In genomic region chr22:38699784-38700183, GRCh38 we compare ENCODE assay signal across 6 cellular contexts. TPM values are rescaled to one million over a fixed set of nuclear protein-coding genes. Genes with fewer than 3 reads are reported as not detected.
DNase-seq lines count a peak whose midpoint lies in the region; ATAC-seq and TF ChIP-seq lines count a peak whose summit lies in the region.

No MANE protein-coding gene starts in this region.

- peaks cover 32 to 55% of the 10 kb centered on the region in 2 donors for H3K4me1 Mint-ChIP-seq in stimulated activated naive B cell treated with anti-CD40 and anti-IgM and Interleukin-4, amounts not matched to agents 10 μg/mL and 1 μg/mL and 100 μg/mL, for 72 hours

- H3K9ac ChIP-seq in fibroblast of lung (ENCODE audit: insufficient read depth, low read length), result peak overlapping the region; percentile 90

- H3K27me3 Mint-ChIP-seq in stimulated activated naive B cell treated with anti-CD40 and anti-IgM and Interleukin-4, amounts not matched to agents 10 μg/mL and 1 μg/mL and 100 μg/mL, for 72 hours, result no peaks in the 10 kb centered on the region

- no peak for ATAC-seq in heart right ventricle
- no peak for ATAC-seq in Right ventricle myocardium inferior
- no peak for ATAC-seq in stimulated activated naive B cell treated with anti-CD40 and anti-IgM and Interleukin-4, amounts not matched to agents 10 μg/mL and 1 μg/mL and 100 μg/mL, for 72 hours (replicated peaks)
- no peak for ATAC-seq in GM19452 (IDR thresholded peaks at IDR 0.05; ENCODE audit: unreplicated experiment)

- WGBS in heart right ventricle, 2 donors, result 13% methylated on average over 6 of the region's 6 CpGs

- H3K4me3 ChIP-seq in heart right ventricle (peak overlapping the region; percentile 53 to 96 (median 78)), fibroblast of lung (replicated peaks in 1 of 4; ENCODE audit: control extremely low read depth in 1 of 4, insufficient read depth in 1 of 4, low read depth in 3 of 4, low read length in 4 of 4) (peak overlapping the region; percentile 43 to 92 (median 73))

- H3K9me3 Mint-ChIP-seq in stimulated activated naive B cell treated with anti-CD40 and anti-IgM and Interleukin-4, amounts not matched to agents 10 μg/mL and 1 μg/mL and 100 μg/mL, for 72 hours, result no peaks in the 10 kb centered on the region

- peaks cover 14 to 28% of the 10 kb centered on the region in 2 donors for H3K36me3 Mint-ChIP-seq in stimulated activated naive B cell treated with anti-CD40 and anti-IgM and Interleukin-4, amounts not matched to agents 10 μg/mL and 1 μg/mL and 100 μg/mL, for 72 hours

- TF ChIP-seq CTCF in heart right ventricle (IDR thresholded peaks at IDR 0.05), result no peak
- TF ChIP-seq CTCF in fibroblast of lung (conservative IDR thresholded peaks at IDR 0.05 in 1 of 2, IDR thresholded peaks at IDR 0.05 in 1 of 2; ENCODE audit: low read depth in 1 of 2, low read length in 2 of 2), result no peak

- H3K4me3 Mint-ChIP-seq in stimulated activated naive B cell treated with anti-CD40 and anti-IgM and Interleukin-4, amounts not matched to agents 10 μg/mL and 1 μg/mL and 100 μg/mL, for 72 hours, result peak overlapping the region; percentile 93 to 96

- intact Hi-C loops in heart right ventricle (cut with DNase I), result loop anchor here in 1 of 10 donors (10.0 kb wide), 2 partner anchors 55 to 195 kb away; partner anchors contain the start of genes DDX17 and SUN2
- intact Hi-C loops in Right ventricle myocardium inferior (cut with DNase I), result no loop called here

- H4K20me1 ChIP-seq in fibroblast of lung (ENCODE audit: control insufficient read depth, extremely low read depth, insufficient read depth, low read length), result no peaks in the 10 kb centered on the region

- no peak for DNase-seq in heart right ventricle
- DNase-seq in Right ventricle myocardium inferior (ENCODE audit: missing footprints), result no peak
- peak; percentile 36 to 51 for DNase-seq in fibroblast of lung (ENCODE audit: low read depth in 2 of 2)
- no peak for DNase-seq in stimulated activated naive B cell treated with anti-CD40 and anti-IgM and Interleukin-4, amounts not matched to agents 10 μg/mL and 1 μg/mL and 100 μg/mL, for 72 hours
- no peak for DNase-seq in activated CD8-positive, alpha-beta memory T cell treated with anti-CD3 and anti-CD28 coated beads, Interleukin-2, amount 50 U/mL, for 4 hours

- H3K36me3 ChIP-seq in heart right ventricle, result peaks cover 0 to 9% (median 0%) of the 10 kb centered on the region in 9 donors
- no peaks in the 10 kb centered on the region for H3K36me3 ChIP-seq in fibroblast of lung (ENCODE audit: control insufficient read depth, insufficient read depth, low read length)

- H3K4me1 ChIP-seq in heart right ventricle (peaks cover 31 to 68% (median 53%) of the 10 kb centered on the region in 9 donors), fibroblast of lung (ENCODE audit: control insufficient read depth, extremely low read depth, insufficient read depth, low read length) (peaks cover 18% of the 10 kb centered on the region)

- H3K4me2 ChIP-seq in fibroblast of lung (ENCODE audit: extremely low read depth, insufficient read depth, low read length), result peak overlapping the region; percentile 98

- H3K27ac Mint-ChIP-seq in stimulated activated naive B cell treated with anti-CD40 and anti-IgM and Interleukin-4, amounts not matched to agents 10 μg/mL and 1 μg/mL and 100 μg/mL, for 72 hours, result no peak overlapping the region

- no peak overlapping the region for H2AFZ ChIP-seq in fibroblast of lung (ENCODE audit: low read length)

- peak overlapping the region; percentile 94 to 99 (median 98) for H3K27ac ChIP-seq in heart right ventricle
- peak overlapping the region; percentile 89 for H3K27ac ChIP-seq in fibroblast of lung (ENCODE audit: insufficient read depth, low read length)

- H3K27me3 ChIP-seq in heart right ventricle (no peaks in the 10 kb centered on the region), fibroblast of lung (ENCODE audit: control insufficient read depth, insufficient read depth, low read length) (no peaks in the 10 kb centered on the region)

- peaks cover 47% of the 10 kb centered on the region for H3K79me2 ChIP-seq in fibroblast of lung (ENCODE audit: control insufficient read depth, insufficient read depth, low read length)

- H3K9me3 ChIP-seq in heart right ventricle (no peaks in the 10 kb centered on the region), fibroblast of lung (ENCODE audit: control insufficient read depth, insufficient read depth, low read depth, low read length) (no peaks in the 10 kb centered on the region)

RNA-seq across cellular contexts. Expression of gene JOSD1, which starts 1.0 kb away (rescaled TPM):
- total RNA-seq in heart right ventricle (10 to 100 TPM; 13.7 to 37.3 (median 21.8) TPM), Right ventricle myocardium inferior (17.5 TPM), fibroblast of lung (59.1 and 62.1 TPM in 2 replicates)
- polyA plus RNA-seq in heart right ventricle (10 to 100 TPM in 1 of 2 donors, 1 to 10 TPM in 1; 9.6 to 24.2 TPM), fibroblast of lung (35.9 and 40.5 TPM in 2 replicates)
- polyA plus RNA-seq in fibroblast of lung (2012), result 32.4 and 32.9 TPM in 2 replicates
- 43.6 and 54.7 TPM in 2 replicates for polyA minus RNA-seq in fibroblast of lung (ENCODE audit: low replicate concordance)

RNA-seq across cellular contexts. Expression of gene GTPBP1, which starts 6.0 kb away (rescaled TPM):
- total RNA-seq in heart right ventricle (10 to 100 TPM; 23.0 to 53.2 (median 34.2) TPM), Right ventricle myocardium inferior (26.8 TPM), fibroblast of lung (18.0 and 23.1 TPM in 2 replicates)
- polyA plus RNA-seq in heart right ventricle (10 to 100 TPM; 13.5 to 18.4 TPM), fibroblast of lung (20.6 and 26.6 TPM in 2 replicates)
- 19.6 and 22.2 TPM in 2 replicates for polyA plus RNA-seq in fibroblast of lung (2012)
- 59.4 and 70.1 TPM in 2 replicates for polyA minus RNA-seq in fibroblast of lung (ENCODE audit: low replicate concordance)

RNA-seq across cellular contexts. Expression of gene TOMM22, which starts 18.0 kb away (rescaled TPM):
- 10 to 100 TPM; 55.7 to 86.2 (median 72.2) TPM for total RNA-seq in heart right ventricle
- 10 to 100 TPM; 23.0 to 40.7 TPM for polyA plus RNA-seq in heart right ventricle
- 66.3 TPM for total RNA-seq in Right ventricle myocardium inferior
- 61.1 and 65.0 TPM in 2 replicates for total RNA-seq in fibroblast of lung
- polyA plus RNA-seq in fibroblast of lung, result 80.3 and 112 TPM in 2 replicates
- 59.8 and 89.6 TPM in 2 replicates for polyA plus RNA-seq in fibroblast of lung (2012)
- polyA minus RNA-seq in fibroblast of lung (ENCODE audit: low replicate concordance), result 6.9 and 12.3 TPM in 2 replicates

RNA-seq across cellular contexts. Expression of gene CBY1, which starts 43.3 kb away (rescaled TPM):
- total RNA-seq in heart right ventricle, result 10 to 100 TPM; 33.8 to 51.0 (median 40.5) TPM
- 10 to 100 TPM; 41.6 to 74.7 TPM for polyA plus RNA-seq in heart right ventricle
- total RNA-seq in Right ventricle myocardium inferior, result 32.9 TPM
- total RNA-seq in fibroblast of lung, result 14.5 and 16.2 TPM in 2 replicates
- 35.5 and 42.3 TPM in 2 replicates for polyA plus RNA-seq in fibroblast of lung
- 37.7 and 42.0 TPM in 2 replicates for polyA plus RNA-seq in fibroblast of lung (2012)
- polyA minus RNA-seq in fibroblast of lung (ENCODE audit: low replicate concordance), result 12.2 and 24.9 TPM in 2 replicates

RNA-seq across cellular contexts. Expression of gene FAM227A, which starts 43.6 kb away (rescaled TPM):
- total RNA-seq in heart right ventricle (under 1 TPM; 0.11 to 0.97 (median 0.46) TPM), Right ventricle myocardium inferior (0.27 TPM), fibroblast of lung (0.66 and 0.77 TPM in 2 replicates)
- polyA plus RNA-seq in heart right ventricle (under 1 TPM; 0.19 to 0.66 TPM), fibroblast of lung (0.19 and 0.69 TPM in 2 replicates)
- 0.08 and 0.30 TPM in 2 replicates for polyA plus RNA-seq in fibroblast of lung (2012)
- polyA minus RNA-seq in fibroblast of lung (ENCODE audit: low replicate concordance), result 6.7 TPM in 1 of 2 replicates, not detected in the other

Comparison
In these comparisons a context has a peak if more than half of its experiments do, and no peak if none do; other contexts are left out.
1. DNase-seq: peak in fibroblast of lung (2 of 2); none in heart right ventricle (0 of 2), Right ventricle myocardium inferior (single experiment), stimulated activated naive B cell treated with anti-CD40 and anti-IgM and Interleukin-4, amounts not matched to agents 10 μg/mL and 1 μg/mL and 100 μg/mL, for 72 hours (single experiment) and activated CD8-positive, alpha-beta memory T cell treated with anti-CD3 and anti-CD28 coated beads, Interleukin-2, amount 50 U/mL, for 4 hours (single experiment).